Comparison of ENCODE assay signal across 23 cellular contexts in genomic region chr7:93399642-93400041, GRCh38.
DNase-seq lines count a peak whose midpoint lies in the region; ATAC-seq, FAIRE-seq and TF ChIP-seq lines count a peak whose summit lies in the region.
"Had no signal": no experiment of that assay in that cellular context is flagged by ENCODE, and none has a peak within 500 bp of the region (broad histone marks: within the 10 kb centered on the region; RNA-seq: fewer than 3 reads in every experiment).

No MANE protein-coding gene starts in this region.

- H3K4me3 ChIP-seq in K562 (no peak overlapping the region), endodermal cell (ENCODE audit: low read length) (peak overlapping the region; percentile 21)
- H3K4me3 ChIP-seq: A549; BLaER1 treated with 17β-estradiol and CSF1 and Interleukin-3, amounts not matched to agents 10 nM and 100 nM had no signal

- TF ChIP-seq EP300 in K562 (IDR thresholded peaks at IDR 0.05; ENCODE audit: low read length), result no peak

- POLR2A ChIA-PET in K562 (lab: Yijun Ruan, JAX), result no interaction called here

- CTCF ChIA-PET in K562 (lab: Yijun Ruan, JAX; ENCODE audit: low intra/inter-chr PET ratio), result no interaction called here

- peaks cover 0 to 4% of the 10 kb centered on the region in 2 donors for H3K9me3 Mint-ChIP-seq in activated T-cell treated with anti-CD3 and anti-CD28 coated beads, Interleukin-2, amount 50 U/mL, for 72 hours
- peaks cover 10% of the 10 kb centered on the region for H3K9me3 Mint-ChIP-seq in endodermal cell
- H3K9me3 Mint-ChIP-seq: CD4-positive, alpha-beta T cell; CD8-positive, alpha-beta T cell had no signal

- FAIRE-seq in K562 (lab: Jason Lieb, UNC), result no peak
- FAIRE-seq: A549, D721Med, G401.6, GM12891, GM18507 had no signal

- no peaks in the 10 kb centered on the region for H4K20me1 ChIP-seq in K562 (replicated peaks; ENCODE audit: control insufficient read depth, insufficient read depth, low read length)
- H4K20me1 ChIP-seq: BLaER1 treated with 17β-estradiol and CSF1 and Interleukin-3, amounts not matched to agents 10 nM and 100 nM had no signal

- H2AFZ ChIP-seq in K562 (ENCODE audit: low read depth, low read length), result no peak overlapping the region

- no peak for TF ChIP-seq CTCF in K562 (IDR thresholded peaks at IDR 0.05 in 2 of 3, conservative IDR thresholded peaks at IDR 0.05 in 1 of 3; ENCODE audit: insufficient read depth in 2 of 3, low read depth in 1 of 3, low read length in 3 of 3)
- TF ChIP-seq CTCF in endodermal cell (conservative IDR thresholded peaks at IDR 0.05), result no peak
- no peak for TF ChIP-seq CTCF in GM13977 (IDR thresholded peaks at IDR 0.05; ENCODE audit: extremely low read depth, insufficient read depth, missing control alignments)

- H3K4me1 ChIP-seq in K562 (replicated peaks in 1 of 2; ENCODE audit: control insufficient read depth in 2 of 2, insufficient read depth in 2 of 2, low read length in 2 of 2), result 0 out of 5 replicates have a peak, but pooled peaks cover 0 to 2% of the 10 kb centered on the region in 2 experiments
- peaks cover 8% of the 10 kb centered on the region for H3K4me1 ChIP-seq in endodermal cell (ENCODE audit: control insufficient read depth, insufficient read depth, low read length)
- H3K4me1 ChIP-seq: A549; BLaER1 treated with 17β-estradiol and CSF1 and Interleukin-3, amounts not matched to agents 10 nM and 100 nM; Caco-2 had no signal

- H3K9ac ChIP-seq in K562 (ENCODE audit: insufficient read depth in 1 of 2, low read depth in 2 of 2, low read length in 2 of 2) (no peak overlapping the region), endodermal cell (ENCODE audit: extremely low read depth, low read length, poor library complexity, severe bottlenecking) (no peak overlapping the region)
- H3K9ac ChIP-seq: BLaER1 treated with 17β-estradiol and CSF1 and Interleukin-3, amounts not matched to agents 10 nM and 100 nM had no signal

- H3K9me3 ChIP-seq in K562 (replicated peaks; ENCODE audit: control insufficient read depth, insufficient read depth, low read depth, low read length), result no peaks in the 10 kb centered on the region
- no peaks in the 10 kb centered on the region for H3K9me3 ChIP-seq in endodermal cell (ENCODE audit: control insufficient read depth, low read length)
- H3K9me3 ChIP-seq: A549; BLaER1 treated with 17β-estradiol and CSF1 and Interleukin-3, amounts not matched to agents 10 nM and 100 nM; Caco-2 had no signal

- H3K9me1 ChIP-seq in K562 (ENCODE audit: control insufficient read depth, insufficient read depth, low read length), result no peaks in the 10 kb centered on the region

- no peak overlapping the region for H3K4me2 ChIP-seq in K562 (ENCODE audit: insufficient read depth, low read length)
- H3K4me2 ChIP-seq: A549; BLaER1 treated with 17β-estradiol and CSF1 and Interleukin-3, amounts not matched to agents 10 nM and 100 nM had no signal

- H3K36me3 ChIP-seq in K562 (ENCODE audit: control insufficient read depth, insufficient read depth, low read length) (no peaks in the 10 kb centered on the region), endodermal cell (ENCODE audit: control insufficient read depth, insufficient read depth, low read length) (no peaks in the 10 kb centered on the region)
- H3K36me3 ChIP-seq: BLaER1 treated with 17β-estradiol and CSF1 and Interleukin-3, amounts not matched to agents 10 nM and 100 nM had no signal

- peak overlapping the region; percentile 47 for H3K27ac Mint-ChIP-seq in activated T-cell treated with anti-CD3 and anti-CD28 coated beads, Interleukin-2, amount 50 U/mL, for 72 hours
- H3K27ac Mint-ChIP-seq in endodermal cell, result no peak overlapping the region
- H3K27ac Mint-ChIP-seq: B cell; CD4-positive, alpha-beta T cell; CD8-positive, alpha-beta T cell had no signal

- no TSS peak for BruUV-seq in K562 (replicated peaks; lab: Mats Ljungman, UMichigan)

- H3K4me1 Mint-ChIP-seq in activated T-cell treated with anti-CD3 and anti-CD28 coated beads, Interleukin-2, amount 50 U/mL, for 72 hours (ENCODE audit: low read depth), result no peaks in the 10 kb centered on the region
- H3K4me1 Mint-ChIP-seq in endodermal cell, result peaks cover 41% of the 10 kb centered on the region
- H3K4me1 Mint-ChIP-seq: B cell had no signal

- H3K79me2 ChIP-seq in K562 (ENCODE audit: control insufficient read depth, insufficient read depth, low read length), result no peaks in the 10 kb centered on the region

- no peak for TF ChIP-seq POLR2A in K562 (conservative IDR thresholded peaks at IDR 0.05)

- no peak for TF ChIP-seq RAD21 in K562 (CRISPR knock-in tag; conservative IDR thresholded peaks at IDR 0.05 in 1 of 2, IDR thresholded peaks at IDR 0.05 in 1 of 2)

- no peak overlapping the region for H3K4me3 Mint-ChIP-seq in activated T-cell treated with anti-CD3 and anti-CD28 coated beads, Interleukin-2, amount 50 U/mL, for 72 hours
- no peak overlapping the region for H3K4me3 Mint-ChIP-seq in endodermal cell
- H3K4me3 Mint-ChIP-seq: B cell; CD4-positive, alpha-beta T cell; CD8-positive, alpha-beta T cell had no signal

- no peak for ATAC-seq in activated T-cell treated with anti-CD3 and anti-CD28 coated beads, Interleukin-2, amount 50 U/mL, for 72 hours (replicated peaks in 1 of 2)
- no peak for ATAC-seq in K562
- no peak for ATAC-seq in SK-N-SH treated with all-trans-retinoic acid at 6 μM for 48 hours
- ATAC-seq: A549; CD8-positive, alpha-beta T cell had no signal

- intact Hi-C loops in K562 (cut with micrococcal nuclease), result no loop called here

- H3K27ac ChIP-seq in K562 (ENCODE audit: extremely low read depth, low read depth, low read length) (no peak overlapping the region), endodermal cell (ENCODE audit: low read depth, low read length) (no peak overlapping the region)
- H3K27ac ChIP-seq: 22Rv1; A549; BLaER1 treated with 17β-estradiol and CSF1 and Interleukin-3, amounts not matched to agents 10 nM and 100 nM; C4-2B had no signal

- in situ Hi-C loops in K562 (cut with MboI), result no loop called here
- in situ Hi-C loops in GM13977 (cut with MboI; ENCODE audit: low pct_unique_long_range_greater_than_20kb, low sequenced_read_pairs, unreplicated experiment), result no loop called here

- no peaks in the 10 kb centered on the region; a peak in 1 of 5 replicates for H3K27me3 ChIP-seq in K562 (ENCODE audit: control insufficient read depth in 2 of 2, insufficient read depth in 2 of 2, low read length in 2 of 2)
- H3K27me3 ChIP-seq in endodermal cell (ENCODE audit: control insufficient read depth, insufficient read depth, low read length, poor library complexity, severe bottlenecking), result no peaks in the 10 kb centered on the region
- H3K27me3 ChIP-seq: BLaER1 treated with 17β-estradiol and CSF1 and Interleukin-3, amounts not matched to agents 10 nM and 100 nM had no signal

- no peaks in the 10 kb centered on the region for H3K36me3 Mint-ChIP-seq in activated T-cell treated with anti-CD3 and anti-CD28 coated beads, Interleukin-2, amount 50 U/mL, for 72 hours (ENCODE audit: insufficient read depth in 2 of 2)
- H3K36me3 Mint-ChIP-seq in endodermal cell (ENCODE audit: low read depth), result peaks cover 9% of the 10 kb centered on the region
- H3K36me3 Mint-ChIP-seq: CD8-positive, alpha-beta T cell had no signal

- no peaks in the 10 kb centered on the region for H3K27me3 Mint-ChIP-seq in activated T-cell treated with anti-CD3 and anti-CD28 coated beads, Interleukin-2, amount 50 U/mL, for 72 hours (ENCODE audit: low read depth)
- no peaks in the 10 kb centered on the region for H3K27me3 Mint-ChIP-seq in endodermal cell (ENCODE audit: insufficient read depth)

- no peak for DNase-seq in activated T-cell treated with anti-CD3 and anti-CD28 coated beads, Interleukin-2, amount 50 U/mL, for 72 hours
- DNase-seq in activated T-cell treated with anti-CD3 and anti-CD28 coated beads, Interleukin-2, amount 50 U/mL, for 1 hour, result no peak
- no peak for DNase-seq in K562 (ENCODE audit: extremely low read depth in 1 of 4, low spot score in 3 of 4)
- no peak for DNase-seq in endodermal cell
- no peak for DNase-seq in GM13977 (ENCODE audit: low spot score)
- DNase-seq in NCI-H1048 (lab: John Stamatoyannopoulos, UW), result no peak
- DNase-seq: AML-193; Caco-2; Calu3; CD4-positive, alpha-beta T cell; CD8-positive, alpha-beta T cell; DMS79 treated with DMSO at 0.1 percent for 48 hours; GF-D8 had no signal

- WGBS in K562 (ENCODE audit: insufficient coverage, low coverage, missing lambda C conversion rate), result 2% methylated on average over 3 of the region's 3 CpGs
- WGBS in endodermal cell (ENCODE audit: insufficient coverage in 1 of 2, insufficient read length in 1 of 2), 2 experiments, result 88 to 100% methylated on average over 2 to 3 of the region's 3 CpGs

TF ChIP-seq in K562, 482 proteins besides CTCF, POLR2A, EP300 and RAD21 (continues in another document):
- peak; percentile 28 for TF ChIP-seq CREBBP (IDR thresholded peaks at IDR 0.05; ENCODE audit: low read depth, low read length)
- 0 out of 2 replicates have a peak, but pooled peaks have one; percentile 23 for TF ChIP-seq ZBTB2 (IDR thresholded peaks at IDR 0.05)
- TF ChIP-seq DACH1 (IDR thresholded peaks at IDR 0.05; ENCODE audit: partially characterized antibody), result peak; percentile 92

TF ChIP-seq in SK-N-SH treated with all-trans-retinoic acid at 6 μM for 48 hours, 23 proteins besides CTCF, POLR2A, EP300 and RAD21 (continues in another document):
- no peak for TF ChIP-seq TCF4 (CRISPR knock-in tag; IDR thresholded peaks at IDR 0.05; ENCODE audit: borderline replicate concordance)
- TF ChIP-seq BACH2 (CRISPR knock-in tag; IDR thresholded peaks at IDR 0.05; ENCODE audit: borderline replicate concordance), result no peak
- no peak for TF ChIP-seq ZNF70 (CRISPR knock-in tag; IDR thresholded peaks at IDR 0.05)
- no peak for TF ChIP-seq OSR1 (CRISPR knock-in tag; IDR thresholded peaks at IDR 0.05)
- no peak for TF ChIP-seq TSHZ2 (CRISPR knock-in tag; IDR thresholded peaks at IDR 0.05)
